ENCODE assay signal across 8 cellular contexts in genomic region chr1:223364685-223365382, GRCh38. TPM values are rescaled to one million over a fixed set of nuclear protein-coding genes. Genes with fewer than 3 reads are reported as not detected.
DNase-seq lines count a peak whose midpoint lies in the region; ATAC-seq, FAIRE-seq and TF ChIP-seq lines count a peak whose summit lies in the region.

No MANE protein-coding gene starts in this region.

- no peaks in the 10 kb centered on the region for H3K9me3 ChIP-seq in GM12878 (replicated peaks; ENCODE audit: control insufficient read depth, insufficient read depth, low read length)

- ATAC-seq in GM19372 (IDR thresholded peaks at IDR 0.05; ENCODE audit: low read depth, unreplicated experiment) (peak; percentile 33), GM12878 (peak; percentile 34; the same call in 2 of the 3 replicates), HG03280 (IDR thresholded peaks at IDR 0.05; ENCODE audit: unreplicated experiment) (no peak)

- SMC1A ChIA-PET in GM12878 (lab: Charles Lee; ENCODE audit: uncharacterized antibody, unreplicated experiment): interaction anchor here (1.2 kb wide), 1 partner anchor 231 kb away, joined by 3 read pairs; no protein-coding TSS in a partner anchor

- intact Hi-C loops in GM12878 (cut with micrococcal nuclease; ENCODE audit: unreplicated experiment): no loop called here

- no peaks in the 10 kb centered on the region for H3K4me1 ChIP-seq in GM12878 (ENCODE audit: control insufficient read depth, insufficient read depth, low read length)

- no peak for TF ChIP-seq EP300 in GM12878 (IDR thresholded peaks at IDR 0.05; ENCODE audit: borderline replicate concordance in 1 of 2, control insufficient read depth in 1 of 2, low read depth in 2 of 2, low read length in 2 of 2)

- peaks cover 3 to 12% of the 10 kb centered on the region in 2 experiments for H3K27me3 ChIP-seq in GM12878 (replicated peaks in 1 of 2; ENCODE audit: control insufficient read depth in 2 of 2, insufficient read depth in 2 of 2, low read length in 1 of 2)
- peaks cover 32% of the 10 kb centered on the region for H3K27me3 ChIP-seq in kidney epithelial cell (ENCODE audit: control insufficient read depth, insufficient read depth, low read length)

- WGBS in GM12878 (ENCODE audit: insufficient coverage, insufficient replicate concordance, low lambda C conversion rate, missing lambda C conversion rate): 7% methylated on average over 48 of the region's 55 CpGs

- H3K79me2 ChIP-seq in GM12878 (ENCODE audit: control insufficient read depth, insufficient read depth, low read length): no peaks in the 10 kb centered on the region

- POLR2A ChIA-PET in GM12878 (lab: Charles Lee) (no interaction called here), RWPE1 (lab: Yijun Ruan, JAX; ENCODE audit: low non-redundant PET) (no interaction called here)

- H4K20me1 ChIP-seq in GM12878 (ENCODE audit: control insufficient read depth, insufficient read depth): no peaks in the 10 kb centered on the region

- in situ Hi-C loops in GM12878 (cut with MboI): no loop called here

- no peak for TF ChIP-seq POLR2A in GM12878 (IDR thresholded peaks at IDR 0.05; ENCODE audit: low read depth, low read length)

- no peak overlapping the region for H3K9ac ChIP-seq in GM12878 (ENCODE audit: control insufficient read depth, insufficient read depth, low read length)

- TF ChIP-seq CTCF in GM12878 (IDR thresholded peaks at IDR 0.05 in 2 of 3, conservative IDR thresholded peaks at IDR 0.05 in 1 of 3; ENCODE audit: control insufficient read depth in 2 of 3, extremely low read depth in 1 of 3, insufficient read depth in 1 of 3, low read depth in 3 of 3, low read length in 3 of 3) (no peak), kidney epithelial cell (IDR thresholded peaks at IDR 0.05; ENCODE audit: insufficient read depth, low read length, poor library complexity, severe bottlenecking) (no peak), RWPE1 (conservative IDR thresholded peaks at IDR 0.05; ENCODE audit: low read depth) (no peak)

- H3K27ac ChIP-seq in GM12878 (ENCODE audit: control insufficient read depth, insufficient read depth) (no peak overlapping the region), RWPE1 (no peak overlapping the region)

- no peak for FAIRE-seq in GM12878 (lab: Jason Lieb, UNC)

- DNase-seq in NCI-H345 treated with DMSO at 0.1 percent for 48 hours (lab: John Stamatoyannopoulos, UW; ENCODE audit: unreplicated experiment) (peak; percentile 48), GM12878 (ENCODE audit: low read depth, low spot score) (no peak), kidney epithelial cell (ENCODE audit: low read depth) (no peak), HT-29 (ENCODE audit: low spot score) (no peak), RWPE1 (ENCODE audit: low spot score) (no peak)
- peak; percentile 45 for DNase-seq in stimulated activated CD8-positive, alpha-beta memory T cell treated with anti-CD3 and anti-CD28 coated beads, Interleukin-4, amount 100 ng/mL, for 48 hours

- RAD21 ChIA-PET in GM12878 (lab: Charles Lee; ENCODE audit: unreplicated experiment): interaction anchor here (1.1 kb wide), 2 partner anchors 231 kb away, joined by 3 to 4 read pairs; no protein-coding TSS in a partner anchor

- H3K36me3 ChIP-seq in GM12878 (ENCODE audit: control insufficient read depth in 2 of 2, insufficient read depth in 2 of 2, low read length in 1 of 2) (no peaks in the 10 kb centered on the region), kidney epithelial cell (ENCODE audit: control insufficient read depth, insufficient read depth, low read length) (no peaks in the 10 kb centered on the region)

- no peak overlapping the region for H2AFZ ChIP-seq in GM12878 (ENCODE audit: control insufficient read depth, low read depth, low read length)

- CTCF ChIA-PET in GM12878 (lab: Yijun Ruan, JAX) (interaction anchor here (1.1 to 1.3 kb wide), 2 partner anchors 15 to 231 kb away, joined by 3 to 5 read pairs; no protein-coding TSS in a partner anchor), RWPE1 (lab: Yijun Ruan, JAX) (interaction anchor here (0.7 to 2.5 kb wide), 5 partner anchors 10 to 331 kb away, joined by 3 to 14 read pairs (median 4); partner anchors contain the start of gene TLR5)

- H3K4me3 ChIP-seq in GM12878 (no peak overlapping the region), kidney epithelial cell (ENCODE audit: low read depth, low read length) (peak overlapping the region; percentile 42)

- BruUV-seq in GM12878 (replicated peaks; lab: Mats Ljungman, UMichigan): no TSS peak

- no peak for TF ChIP-seq RAD21 in GM12878 (IDR thresholded peaks at IDR 0.05; ENCODE audit: insufficient read depth, low read depth, low read length)

- H3K4me2 ChIP-seq in GM12878 (ENCODE audit: control insufficient read depth, insufficient read depth): peak overlapping the region; percentile 25; the same call in 1 of the 2 replicates

TF ChIP-seq in GM12878, 131 proteins besides CTCF, POLR2A, EP300 and RAD21 (continues in another document):
- TF ChIP-seq ELK1 (IDR thresholded peaks at IDR 0.05; ENCODE audit: low read depth, low read length) (no peak), EGR1 (IDR thresholded peaks at IDR 0.05; ENCODE audit: borderline replicate concordance in 1 of 2, low read depth in 2 of 2, low read length in 2 of 2) (no peak), BCL3 (IDR thresholded peaks at IDR 0.05; ENCODE audit: borderline replicate concordance, insufficient read depth, low read depth, low read length, poor library complexity, severe bottlenecking) (no peak), NBN (IDR thresholded peaks at IDR 0.05) (no peak)

RNA-seq across cellular contexts. Expression of gene SUSD4, which starts 0.9 kb away (rescaled TPM):
- total RNA-seq in GM12878 (2013; cell fraction: nucleolus; rRNA removed): 1.4 and 1.5 TPM in 2 replicates
- total RNA-seq in GM12878 (2014; rRNA removed) (0.17 TPM in 1 of 2 replicates, not detected in the other), GM12878 (2014; rRNA removed; fragmentation: Illumina TruSeq; extraction: Trizol) (0.13 and 0.18 TPM in 2 replicates), GM12878 (2021) (0.33 TPM in 1 of 2 replicates, not detected in the other), kidney epithelial cell (0.84 and 1.8 TPM in 2 replicates)
- polyA plus RNA-seq in GM12878 (2011; ENCODE audit: low read depth): not detected
- polyA plus RNA-seq in GM12878 (2011; rRNA removed) (0.63 and 1.1 TPM in 2 replicates), GM12878 (2014; fragmentation: Illumina TruSeq; extraction: Trizol) (not detected in 2 replicates), GM12878 (2014; fragmentation: Nextera tagmentation; extraction: Ambion mirVana) (under 1 TPM in 1 of 2 experiments, not detected in 1; 0.18 TPM), GM12878 (2014; rRNA removed) (0.26 TPM in 1 of 2 replicates, not detected in the other), GM12878 (2016; fragmentation: Nextera tagmentation; extraction: Ambion mirVana) (under 1 TPM in 1 of 2 experiments, not detected in 1; 0.44 TPM)
- polyA plus RNA-seq in GM12878 (2011; cell fraction: cytosol; rRNA removed): 0.82 and 0.84 TPM in 2 replicates
- 2.0 and 2.6 TPM in 2 replicates for polyA plus RNA-seq in GM12878 (2011; cell fraction: nucleus; rRNA removed)
- not detected in 2 replicates for polyA plus RNA-seq in GM12878 (2012)
- polyA minus RNA-seq in GM12878 (2011; rRNA and poly(A)+ RNA removed): 1.0 and 1.8 TPM in 2 replicates
- polyA minus RNA-seq in GM12878 (2011; cell fraction: cytosol; rRNA and poly(A)+ RNA removed): 0.80 TPM in 1 of 2 replicates, not detected in the other
- polyA minus RNA-seq in GM12878 (2011; cell fraction: nucleus; rRNA and poly(A)+ RNA removed): 1.9 TPM in 2 replicates
- 0.20 and 0.21 TPM in 2 replicates for total RNA-seq in HT-29 (2014; rRNA removed; shearing (Covaris generic))

RNA-seq across cellular contexts. Expression of gene CCDC185, which starts 28.4 kb away (rescaled TPM):
- not detected in 2 replicates for total RNA-seq in GM12878 (2013; cell fraction: nucleolus; rRNA removed)
- total RNA-seq in GM12878 (2014; rRNA removed): not detected in 2 replicates
- not detected in 2 replicates for total RNA-seq in GM12878 (2014; rRNA removed; fragmentation: Illumina TruSeq; extraction: Trizol)
- not detected in 2 replicates for total RNA-seq in GM12878 (2021)
- polyA plus RNA-seq in GM12878 (2011; ENCODE audit: low read depth): not detected
- not detected in 2 replicates for polyA plus RNA-seq in GM12878 (2011; rRNA removed)
- polyA plus RNA-seq in GM12878 (2011; cell fraction: cytosol; rRNA removed): not detected in 2 replicates
- polyA plus RNA-seq in GM12878 (2011; cell fraction: nucleus; rRNA removed): not detected in 2 replicates
- not detected in 2 replicates for polyA plus RNA-seq in GM12878 (2012)
- polyA plus RNA-seq in GM12878 (2014; fragmentation: Illumina TruSeq; extraction: Trizol): not detected in 2 replicates
- polyA plus RNA-seq in GM12878 (2014; fragmentation: Nextera tagmentation; extraction: Ambion mirVana): not detected
- not detected in 2 replicates for polyA plus RNA-seq in GM12878 (2014; rRNA removed)
- not detected for polyA plus RNA-seq in GM12878 (2016; fragmentation: Nextera tagmentation; extraction: Ambion mirVana)
- polyA minus RNA-seq in GM12878 (2011; rRNA and poly(A)+ RNA removed): not detected in 2 replicates
- polyA minus RNA-seq in GM12878 (2011; cell fraction: cytosol; rRNA and poly(A)+ RNA removed): not detected in 2 replicates
- polyA minus RNA-seq in GM12878 (2011; cell fraction: nucleus; rRNA and poly(A)+ RNA removed): not detected in 2 replicates
- total RNA-seq in kidney epithelial cell: not detected in 2 replicates
- total RNA-seq in HT-29 (2014; rRNA removed; shearing (Covaris generic)): not detected in 2 replicates

Comparison
In these comparisons a context has a peak if more than half of its experiments do, and no peak if none do; other contexts are left out.
1. DNase-seq: peak in NCI-H345 treated with DMSO at 0.1 percent for 48 hours (single experiment) and stimulated activated CD8-positive, alpha-beta memory T cell treated with anti-CD3 and anti-CD28 coated beads, Interleukin-4, amount 100 ng/mL, for 48 hours (single experiment); none in GM12878 (single experiment), kidney epithelial cell (single experiment), HT-29 (single experiment) and RWPE1 (single experiment).